In the genomic region with DNA sequence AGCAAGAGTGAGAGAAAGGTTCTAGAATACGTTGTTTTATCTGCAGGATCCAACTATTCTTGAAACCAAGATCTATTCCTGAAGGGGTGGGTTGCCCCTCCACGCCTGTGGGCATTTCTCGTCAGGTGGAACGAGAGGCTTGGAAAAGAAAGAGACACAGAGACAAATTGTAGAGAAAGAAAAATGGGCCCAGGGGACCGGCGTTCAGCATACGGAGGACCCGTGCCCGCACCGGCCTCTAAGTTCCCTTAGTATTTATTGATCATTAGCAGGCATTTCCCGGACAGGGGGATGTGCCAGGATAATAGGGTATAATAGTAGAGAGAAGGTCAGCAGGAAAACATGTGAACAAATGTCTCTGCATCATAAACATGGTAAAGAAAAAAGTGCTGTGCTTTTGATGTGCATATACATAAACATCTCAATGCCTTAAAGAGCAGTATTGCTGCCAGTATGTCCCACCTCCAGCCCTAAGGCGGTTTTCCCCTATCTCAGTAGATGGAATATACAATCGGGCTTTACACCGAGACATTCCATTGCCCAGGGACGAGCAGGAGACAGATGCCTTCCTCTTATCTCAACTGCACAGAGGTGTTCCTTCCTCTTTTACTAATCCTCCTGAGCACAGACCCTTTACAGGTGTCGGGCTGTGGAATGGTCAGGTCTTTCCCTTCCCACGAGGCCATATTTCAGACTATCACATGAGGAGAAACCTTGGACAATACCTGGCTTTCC, we compare ENCODE assay signal across 9 cellular contexts. TPM values are rescaled to one million over a fixed set of nuclear protein-coding genes. Genes with fewer than 3 reads are reported as not detected.
DNase-seq lines count a peak whose midpoint lies in the region; ATAC-seq, FAIRE-seq and TF ChIP-seq lines count a peak whose summit lies in the region.
"Not testable (repeated sequence)": the region's sequence is repeated elsewhere in the genome, so short reads cannot be mapped to it uniquely, and the experiment has no call there.
"Had no signal": no experiment of that assay in that cellular context is flagged by ENCODE, and none has a peak within 500 bp of the region (broad histone marks: within the 10 kb centered on the region; RNA-seq: fewer than 3 reads in every experiment).

No MANE protein-coding gene starts in this region.

- not testable (repeated sequence) for H3K9me3 ChIP-seq in CD8-positive, alpha-beta memory T cell (ENCODE audit: low read length); OCI-LY1 (ENCODE audit: low read length); breast epithelium; HepG2 (ENCODE audit: low read length); prostate gland

- peak overlapping the region; percentile 41 to 95 (median 86) for H3K27ac Mint-ChIP-seq in CD8-positive, alpha-beta memory T cell
- H3K27ac Mint-ChIP-seq in activated CD8-positive, alpha-beta T cell treated with anti-CD3 and anti-CD28 coated beads for 36 hours = peak overlapping the region; percentile 78

- TF ChIP-seq RAD21 in HepG2 (CRISPR knock-in tag; IDR thresholded peaks at IDR 0.05) = not testable (repeated sequence)

- CTCF ChIA-PET in CD8-positive, alpha-beta memory T cell (lab: Charles Lee); activated CD8-positive, alpha-beta T cell treated with anti-CD3 and anti-CD28 coated beads for 36 hours (lab: Charles Lee): not testable (repeated sequence)
- CTCF ChIA-PET in HepG2 (lab: Yijun Ruan, JAX; ENCODE audit: low intra/inter-chr PET ratio, low total read pairs) = interaction anchor here (3.0 kb wide), 1 partner anchor 113 kb away, joined by 43 read pairs; no protein-coding TSS in a partner anchor

- in situ Hi-C loops in HepG2 (cut with HindIII; ENCODE audit: extremely low pct_ligation_motif_present, low pct_unique_long_range_greater_than_20kb) = loop anchor here (5.0 kb wide), 1 partner anchor 114 kb away; no protein-coding TSS in a partner anchor

- TF ChIP-seq POLR2A in breast epithelium (IDR thresholded peaks at IDR 0.05); HepG2 (IDR thresholded peaks at IDR 0.05; ENCODE audit: insufficient read depth in 1 of 2, low read depth in 2 of 2, low read length in 2 of 2); prostate gland (IDR thresholded peaks at IDR 0.05): not testable (repeated sequence)

- WGBS in HepG2 (ENCODE audit: low lambda C conversion rate) = 65% methylated on average over 17 of the region's 17 CpGs
- WGBS in prostate gland = 86% methylated on average over 17 of the region's 17 CpGs

- H3K79me2 ChIP-seq in OCI-LY1 (ENCODE audit: insufficient read depth, low read length) (peaks cover 16% of the 10 kb centered on the region), HepG2 (ENCODE audit: insufficient read depth, low read length) (peaks cover 24% of the 10 kb centered on the region)

- POLR2A ChIA-PET in CD8-positive, alpha-beta memory T cell (lab: Charles Lee); activated CD8-positive, alpha-beta T cell treated with anti-CD3 and anti-CD28 coated beads for 36 hours (lab: Charles Lee); HepG2 (lab: Yijun Ruan, JAX): not testable (repeated sequence)

- not testable (repeated sequence) for DNase-seq in CD8-positive, alpha-beta memory T cell; activated CD8-positive, alpha-beta T cell treated with anti-CD3 and anti-CD28 coated beads for 36 hours; breast epithelium (ENCODE audit: low spot score in 2 of 2); HepG2 (ENCODE audit: low spot score); prostate gland (ENCODE audit: low spot score)

- H3K9me3 Mint-ChIP-seq in CD8-positive, alpha-beta memory T cell; activated CD8-positive, alpha-beta T cell treated with anti-CD3 and anti-CD28 coated beads for 36 hours: not testable (repeated sequence)

- H2AFZ ChIP-seq in OCI-LY1 (ENCODE audit: low read length) = not testable (repeated sequence)
- H2AFZ ChIP-seq in HepG2 (ENCODE audit: low read length) = peak overlapping the region; percentile 72

- not testable (repeated sequence) for H4K20me1 ChIP-seq in OCI-LY1 (ENCODE audit: insufficient read depth, low read length); HepG2 (ENCODE audit: insufficient read depth, low read length)

- not testable (repeated sequence) for H3K9me2 ChIP-seq in OCI-LY1 (ENCODE audit: low read depth, low read length)

- peaks cover 0 to 31% (median 15%) of the 10 kb centered on the region in 3 donors for H3K36me3 Mint-ChIP-seq in CD8-positive, alpha-beta memory T cell
- H3K36me3 Mint-ChIP-seq in activated CD8-positive, alpha-beta T cell treated with anti-CD3 and anti-CD28 coated beads for 36 hours (ENCODE audit: low read depth) = peaks cover 26% of the 10 kb centered on the region

- peaks cover 15% of the 10 kb centered on the region for H3K36me3 ChIP-seq in CD8-positive, alpha-beta memory T cell (ENCODE audit: insufficient read depth, low read length)
- H3K36me3 ChIP-seq in OCI-LY1 (ENCODE audit: insufficient read depth, low read length) = peaks cover 23% of the 10 kb centered on the region
- H3K36me3 ChIP-seq in breast epithelium, prostate gland: not testable (repeated sequence)
- H3K36me3 ChIP-seq in HepG2 (replicated peaks in 1 of 2; ENCODE audit: control insufficient read depth in 1 of 2, insufficient read depth in 2 of 2, low read length in 2 of 2) = peaks cover 0 to 13% of the 10 kb centered on the region in 2 experiments; a peak in 3 of 5 replicates

- not testable (repeated sequence) for H3K4me3 ChIP-seq in CD8-positive, alpha-beta memory T cell (ENCODE audit: low read length); breast epithelium; HepG2 (replicated peaks in 1 of 3; ENCODE audit: insufficient read depth in 1 of 3, low read depth in 2 of 3, low read length in 3 of 3); prostate gland
- H3K4me3 ChIP-seq in OCI-LY1 (ENCODE audit: low read depth, low read length, poor library complexity, severe bottlenecking) = peak overlapping the region; percentile 89

- not testable (repeated sequence) for H3F3A ChIP-seq in OCI-LY1 (ENCODE audit: insufficient read depth, low read length)

- H3K4me1 Mint-ChIP-seq in CD8-positive, alpha-beta memory T cell = peaks cover 25 to 42% (median 37%) of the 10 kb centered on the region in 3 donors
- H3K4me1 Mint-ChIP-seq in activated CD8-positive, alpha-beta T cell treated with anti-CD3 and anti-CD28 coated beads for 36 hours (ENCODE audit: low read depth) = peaks cover 31% of the 10 kb centered on the region

- not testable (repeated sequence) for BruUV-seq in HepG2 (replicated peaks; lab: Mats Ljungman, UMichigan)

- not testable (repeated sequence) for H3K27me3 ChIP-seq in CD8-positive, alpha-beta memory T cell (ENCODE audit: insufficient read depth, low read length, poor library complexity, severe bottlenecking); OCI-LY1 (ENCODE audit: insufficient read depth, low read length); breast epithelium; HepG2 (ENCODE audit: control insufficient read depth in 1 of 2, insufficient read depth in 2 of 2, low read length in 2 of 2); prostate gland (replicated peaks; ENCODE audit: insufficient read depth)

- peak overlapping the region; percentile 69 for H3K4me2 ChIP-seq in OCI-LY1 (ENCODE audit: low read length)
- H3K4me2 ChIP-seq in HepG2 (ENCODE audit: low read depth, low read length) = peak overlapping the region; percentile 85; the same call in 1 of the 2 replicates

- intact Hi-C loops in activated CD8-positive, alpha-beta T cell treated with anti-CD3 and anti-CD28 coated beads for 36 hours (cut with micrococcal nuclease) = loop anchor here (5.0 kb wide), 1 partner anchor 104 kb away; no protein-coding TSS in a partner anchor
- intact Hi-C loops in breast epithelium (cut with DNase I; ENCODE audit: low total_unique reads) = loop anchor here (2.0 kb wide), 1 partner anchor 18 kb away; no protein-coding TSS in a partner anchor
- intact Hi-C loops in HepG2 (cut with micrococcal nuclease; ENCODE audit: unreplicated experiment) = loop anchor here (10.0 kb wide), 1 partner anchor 226 kb away; a partner anchor contains a TSS
- intact Hi-C loops in prostate gland (cut with DNase I) = loop anchor here (5.0 kb wide), 1 partner anchor 114 kb away; no protein-coding TSS in a partner anchor

- peak overlapping the region; percentile 46 for H3K9ac ChIP-seq in OCI-LY1 (ENCODE audit: low read length)
- not testable (repeated sequence) for H3K9ac ChIP-seq in HepG2 (ENCODE audit: insufficient read depth, low read depth, low read length)

- peaks cover 24% of the 10 kb centered on the region for H3K4me1 ChIP-seq in CD8-positive, alpha-beta memory T cell (ENCODE audit: insufficient read depth, low read length)
- peaks cover 30% of the 10 kb centered on the region for H3K4me1 ChIP-seq in OCI-LY1 (ENCODE audit: insufficient read depth, low read length, severe bottlenecking)
- not testable (repeated sequence) for H3K4me1 ChIP-seq in breast epithelium; prostate gland (replicated peaks)
- H3K4me1 ChIP-seq in HepG2 (ENCODE audit: insufficient read depth, low read length) = peaks cover 44% of the 10 kb centered on the region

- not testable (repeated sequence) for ATAC-seq in activated CD8-positive, alpha-beta T cell treated with anti-CD3 and anti-CD28 coated beads for 36 hours; HepG2

- not testable (repeated sequence) for H3K27me3 Mint-ChIP-seq in CD8-positive, alpha-beta memory T cell; activated CD8-positive, alpha-beta T cell treated with anti-CD3 and anti-CD28 coated beads for 36 hours

- peak overlapping the region; percentile 43 to 90 (median 79) for H3K4me3 Mint-ChIP-seq in CD8-positive, alpha-beta memory T cell
- peak overlapping the region; percentile 94 for H3K4me3 Mint-ChIP-seq in activated CD8-positive, alpha-beta T cell treated with anti-CD3 and anti-CD28 coated beads for 36 hours

- H3K27ac ChIP-seq in CD8-positive, alpha-beta memory T cell (ENCODE audit: low read depth, low read length); HepG2 (ENCODE audit: extremely low read length, insufficient read depth, low read length): not testable (repeated sequence)
- H3K27ac ChIP-seq in OCI-LY1 (ENCODE audit: low read depth, low read length, poor library complexity, severe bottlenecking) (peak overlapping the region; percentile 55), breast epithelium (peak overlapping the region; percentile 17 to 26), prostate gland (peak overlapping the region; percentile 79 to 85)

- FAIRE-seq in HepG2 (lab: Jason Lieb, UNC) = not testable (repeated sequence)

- not testable (repeated sequence) for TF ChIP-seq EP300 in HepG2 (IDR thresholded peaks at IDR 0.05; ENCODE audit: low read depth in 2 of 2, low read length in 2 of 2); HepG2 (CRISPR knock-in tag; IDR thresholded peaks at IDR 0.05; ENCODE audit: borderline replicate concordance)

- TF ChIP-seq CTCF in OCI-LY1 (IDR thresholded peaks at IDR 0.05; ENCODE audit: low read length); activated CD8-positive, alpha-beta T cell treated with anti-CD3 and anti-CD28 coated beads for 36 hours (IDR thresholded peaks at IDR 0.05); breast epithelium (IDR thresholded peaks at IDR 0.05); HepG2 (CRISPR knock-in tag; IDR thresholded peaks at IDR 0.05); prostate gland (IDR thresholded peaks at IDR 0.05): not testable (repeated sequence)

RNA-seq across cellular contexts. Expression of a gene that starts 1.7 kb away (rescaled TPM):
- 10 to 100 TPM; 78.8 to 79.3 TPM for total RNA-seq in CD8-positive, alpha-beta memory T cell
- 68.7 TPM for polyA plus RNA-seq in CD8-positive, alpha-beta memory T cell
- total RNA-seq in activated CD8-positive, alpha-beta T cell treated with anti-CD3 and anti-CD28 coated beads for 36 hours = 10 to 100 TPM; 56.3 to 57.2 TPM
- total RNA-seq in breast epithelium (10 to 100 TPM; 21.9 to 30.7 (median 28.2) TPM), HepG2 (2016; rRNA removed; fragmentation: Illumina TruSeq; extraction: Trizol) (59.1 and 78.9 TPM in 2 replicates), prostate gland (10 to 100 TPM; 20.4 to 32.8 TPM)
- 21.7 and 21.9 TPM in 2 replicates for total RNA-seq in HepG2 (2016; cell fraction: cytosol; rRNA removed; fragmentation: Illumina TruSeq; extraction: Trizol; ENCODE audit: low read depth)
- total RNA-seq in HepG2 (2016; cell fraction: insoluble cytoplasmic fraction; rRNA removed; fragmentation: Illumina TruSeq; extraction: Trizol) = 60.4 and 77.7 TPM in 2 replicates
- total RNA-seq in HepG2 (2016; cell fraction: membrane; rRNA removed; fragmentation: Illumina TruSeq; extraction: Trizol) = 70.7 and 70.9 TPM in 2 replicates
- 25.9 and 30.2 TPM in 2 replicates for total RNA-seq in HepG2 (2016; cell fraction: nucleus; rRNA removed; fragmentation: Illumina TruSeq; extraction: Trizol)
- polyA plus RNA-seq in HepG2 (2011; rRNA removed) = 23.8 and 30.0 TPM in 2 replicates
- polyA plus RNA-seq in HepG2 (2011; cell fraction: cytosol; rRNA removed) = 14.5 and 20.1 TPM in 2 replicates
- polyA plus RNA-seq in HepG2 (2011; cell fraction: nucleus; rRNA removed) = 6.9 and 11.4 TPM in 2 replicates
- 28.0 and 41.3 TPM in 2 replicates for polyA plus RNA-seq in HepG2 (2012)
- 25.3 and 34.4 TPM in 2 replicates for polyA plus RNA-seq in HepG2 (2016; cell fraction: cytosol; fragmentation: Illumina TruSeq; extraction: Trizol; ENCODE audit: low read depth)
- 102 and 104 TPM in 2 replicates for polyA plus RNA-seq in HepG2 (2016; cell fraction: insoluble cytoplasmic fraction; fragmentation: Illumina TruSeq; extraction: Trizol; ENCODE audit: low read depth)
- polyA plus RNA-seq in HepG2 (2016; cell fraction: membrane; fragmentation: Illumina TruSeq; extraction: Trizol; ENCODE audit: low read depth) = 69.0 and 73.4 TPM in 2 replicates
- polyA plus RNA-seq in HepG2 (2016; cell fraction: nucleus; fragmentation: Illumina TruSeq; extraction: Trizol; ENCODE audit: insufficient read depth, low read depth) = 52.9 and 57.8 TPM in 2 replicates
- 11.0 and 13.1 TPM in 2 replicates for polyA minus RNA-seq in HepG2 (2011; rRNA and poly(A)+ RNA removed; ENCODE audit: low replicate concordance)
- 12.1 and 13.5 TPM in 2 replicates for polyA minus RNA-seq in HepG2 (2011; cell fraction: cytosol; rRNA and poly(A)+ RNA removed)
- polyA minus RNA-seq in HepG2 (2011; cell fraction: nucleus; rRNA and poly(A)+ RNA removed) = 28.7 and 32.8 TPM in 2 replicates

RNA-seq across cellular contexts. Expression of a gene that starts 20.3 kb away (rescaled TPM):
- total RNA-seq in CD8-positive, alpha-beta memory T cell = under 1 TPM; 0.13 to 0.16 TPM
- polyA plus RNA-seq in CD8-positive, alpha-beta memory T cell = not detected
- under 1 TPM; 0.18 to 0.25 TPM for total RNA-seq in activated CD8-positive, alpha-beta T cell treated with anti-CD3 and anti-CD28 coated beads for 36 hours
- total RNA-seq in breast epithelium (10 to 100 TPM in 2 of 3 donors, 1 to 10 TPM in 1; 3.2 to 34.0 (median 20.6) TPM), HepG2 (2016; rRNA removed; fragmentation: Illumina TruSeq; extraction: Trizol) (0.34 and 0.53 TPM in 2 replicates), prostate gland (under 1 TPM; 0.73 to 0.80 TPM)
- 0.09 and 0.10 TPM in 2 replicates for total RNA-seq in HepG2 (2016; cell fraction: cytosol; rRNA removed; fragmentation: Illumina TruSeq; extraction: Trizol; ENCODE audit: low read depth)
- 0.43 and 0.48 TPM in 2 replicates for total RNA-seq in HepG2 (2016; cell fraction: insoluble cytoplasmic fraction; rRNA removed; fragmentation: Illumina TruSeq; extraction: Trizol)
- total RNA-seq in HepG2 (2016; cell fraction: membrane; rRNA removed; fragmentation: Illumina TruSeq; extraction: Trizol) = 0.31 and 0.40 TPM in 2 replicates
- 0.40 and 0.41 TPM in 2 replicates for total RNA-seq in HepG2 (2016; cell fraction: nucleus; rRNA removed; fragmentation: Illumina TruSeq; extraction: Trizol)
- polyA plus RNA-seq in HepG2 (2011; rRNA removed) = 4.3 and 4.4 TPM in 2 replicates
- 3.6 and 4.3 TPM in 2 replicates for polyA plus RNA-seq in HepG2 (2011; cell fraction: cytosol; rRNA removed)
- 2.2 and 2.4 TPM in 2 replicates for polyA plus RNA-seq in HepG2 (2011; cell fraction: nucleus; rRNA removed)
- polyA plus RNA-seq in HepG2 (2012) = 1.3 and 3.2 TPM in 2 replicates
- polyA plus RNA-seq in HepG2 (2016; cell fraction: cytosol; fragmentation: Illumina TruSeq; extraction: Trizol; ENCODE audit: low read depth) = 0.07 and 0.08 TPM in 2 replicates
- 0.39 and 0.40 TPM in 2 replicates for polyA plus RNA-seq in HepG2 (2016; cell fraction: insoluble cytoplasmic fraction; fragmentation: Illumina TruSeq; extraction: Trizol; ENCODE audit: low read depth)
- polyA plus RNA-seq in HepG2 (2016; cell fraction: membrane; fragmentation: Illumina TruSeq; extraction: Trizol; ENCODE audit: low read depth) = 0.13 and 0.19 TPM in 2 replicates
- polyA plus RNA-seq in HepG2 (2016; cell fraction: nucleus; fragmentation: Illumina TruSeq; extraction: Trizol; ENCODE audit: insufficient read depth, low read depth) = 0.59 and 0.72 TPM in 2 replicates
- 9.6 TPM in 1 of 2 replicates, not detected in the other for polyA minus RNA-seq in HepG2 (2011; rRNA and poly(A)+ RNA removed; ENCODE audit: low replicate concordance)
- 4.5 and 5.2 TPM in 2 replicates for polyA minus RNA-seq in HepG2 (2011; cell fraction: cytosol; rRNA and poly(A)+ RNA removed)
- 1.5 and 1.9 TPM in 2 replicates for polyA minus RNA-seq in HepG2 (2011; cell fraction: nucleus; rRNA and poly(A)+ RNA removed)
- total RNA-seq: cardiac muscle cell, H4 had no signal
- polyA plus RNA-seq: cardiac muscle cell had no signal

RNA-seq across cellular contexts. Expression of a gene that starts 23.4 kb away (rescaled TPM):
- under 1 TPM; 0.35 to 0.53 TPM for total RNA-seq in CD8-positive, alpha-beta memory T cell
- 0.41 TPM for polyA plus RNA-seq in CD8-positive, alpha-beta memory T cell
- total RNA-seq in activated CD8-positive, alpha-beta T cell treated with anti-CD3 and anti-CD28 coated beads for 36 hours = under 1 TPM; 0.45 to 0.61 TPM
- total RNA-seq in breast epithelium (1 to 10 TPM in 1 of 3 donors, under 1 TPM in 2; 0.66 to 1.9 (median 0.73) TPM), HepG2 (2016; rRNA removed; fragmentation: Illumina TruSeq; extraction: Trizol) (0.07 TPM in 2 replicates), prostate gland (1 to 10 TPM in 1 of 2 donors, under 1 TPM in 1; 0.73 to 8.5 TPM)
- 0.40 and 0.79 TPM in 2 replicates for total RNA-seq in HepG2 (2016; cell fraction: cytosol; rRNA removed; fragmentation: Illumina TruSeq; extraction: Trizol; ENCODE audit: low read depth)
- total RNA-seq in HepG2 (2016; cell fraction: insoluble cytoplasmic fraction; rRNA removed; fragmentation: Illumina TruSeq; extraction: Trizol) = 0.07 and 0.13 TPM in 2 replicates
- 0.14 and 0.31 TPM in 2 replicates for total RNA-seq in HepG2 (2016; cell fraction: membrane; rRNA removed; fragmentation: Illumina TruSeq; extraction: Trizol)
- not detected in 2 replicates for total RNA-seq in HepG2 (2016; cell fraction: nucleus; rRNA removed; fragmentation: Illumina TruSeq; extraction: Trizol)
- 0.04 and 0.10 TPM in 2 replicates for polyA plus RNA-seq in HepG2 (2011; rRNA removed)
- polyA plus RNA-seq in HepG2 (2011; cell fraction: cytosol; rRNA removed) = 0.01 TPM in 1 of 2 replicates, not detected in the other
- polyA plus RNA-seq in HepG2 (2011; cell fraction: nucleus; rRNA removed) = 0.10 and 0.12 TPM in 2 replicates
- polyA plus RNA-seq in HepG2 (2012) = 0.12 TPM in 1 of 2 replicates, not detected in the other
- polyA plus RNA-seq in HepG2 (2016; cell fraction: cytosol; fragmentation: Illumina TruSeq; extraction: Trizol; ENCODE audit: low read depth) = not detected in 2 replicates
- polyA plus RNA-seq in HepG2 (2016; cell fraction: insoluble cytoplasmic fraction; fragmentation: Illumina TruSeq; extraction: Trizol; ENCODE audit: low read depth) = not detected in 2 replicates
- 0.06 TPM in 1 of 2 replicates, not detected in the other for polyA plus RNA-seq in HepG2 (2016; cell fraction: membrane; fragmentation: Illumina TruSeq; extraction: Trizol; ENCODE audit: low read depth)
- polyA plus RNA-seq in HepG2 (2016; cell fraction: nucleus; fragmentation: Illumina TruSeq; extraction: Trizol; ENCODE audit: insufficient read depth, low read depth) = not detected in 2 replicates
- polyA minus RNA-seq in HepG2 (2011; rRNA and poly(A)+ RNA removed; ENCODE audit: low replicate concordance) = 0.18 and 0.89 TPM in 2 replicates
- not detected in 2 replicates for polyA minus RNA-seq in HepG2 (2011; cell fraction: cytosol; rRNA and poly(A)+ RNA removed)
- 0.25 and 0.39 TPM in 2 replicates for polyA minus RNA-seq in HepG2 (2011; cell fraction: nucleus; rRNA and poly(A)+ RNA removed)

RNA-seq across cellular contexts. Expression of a gene that starts 34.3 kb away (rescaled TPM):
- not detected for total RNA-seq in CD8-positive, alpha-beta memory T cell
- polyA plus RNA-seq in CD8-positive, alpha-beta memory T cell = not detected
- total RNA-seq in activated CD8-positive, alpha-beta T cell treated with anti-CD3 and anti-CD28 coated beads for 36 hours = not detected
- total RNA-seq in breast epithelium = 1 to 10 TPM in 2 of 3 donors, under 1 TPM in 1; 0.96 to 4.8 (median 2.6) TPM
- total RNA-seq in HepG2 (2016; rRNA removed; fragmentation: Illumina TruSeq; extraction: Trizol) = 0.11 and 0.20 TPM in 2 replicates
- 0.10 and 0.18 TPM in 2 replicates for total RNA-seq in HepG2 (2016; cell fraction: cytosol; rRNA removed; fragmentation: Illumina TruSeq; extraction: Trizol; ENCODE audit: low read depth)
- total RNA-seq in HepG2 (2016; cell fraction: insoluble cytoplasmic fraction; rRNA removed; fragmentation: Illumina TruSeq; extraction: Trizol) = 0.24 and 0.26 TPM in 2 replicates
- total RNA-seq in HepG2 (2016; cell fraction: membrane; rRNA removed; fragmentation: Illumina TruSeq; extraction: Trizol) = 0.09 TPM in 1 of 2 replicates, not detected in the other
- total RNA-seq in HepG2 (2016; cell fraction: nucleus; rRNA removed; fragmentation: Illumina TruSeq; extraction: Trizol) = 0.16 TPM in 2 replicates
- 12.8 and 20.4 TPM in 2 replicates for polyA plus RNA-seq in HepG2 (2011; rRNA removed)
- polyA plus RNA-seq in HepG2 (2011; cell fraction: cytosol; rRNA removed) = 13.9 and 25.5 TPM in 2 replicates
- polyA plus RNA-seq in HepG2 (2011; cell fraction: nucleus; rRNA removed) = 5.3 and 10.7 TPM in 2 replicates
- polyA plus RNA-seq in HepG2 (2012) = 5.5 and 7.2 TPM in 2 replicates
- 0.09 TPM in 1 of 2 replicates, not detected in the other for polyA plus RNA-seq in HepG2 (2016; cell fraction: cytosol; fragmentation: Illumina TruSeq; extraction: Trizol; ENCODE audit: low read depth)
- polyA plus RNA-seq in HepG2 (2016; cell fraction: insoluble cytoplasmic fraction; fragmentation: Illumina TruSeq; extraction: Trizol; ENCODE audit: low read depth) = 0.15 TPM in 1 of 2 replicates, not detected in the other
- polyA plus RNA-seq in HepG2 (2016; cell fraction: membrane; fragmentation: Illumina TruSeq; extraction: Trizol; ENCODE audit: low read depth) = 0.10 and 0.13 TPM in 2 replicates
- polyA plus RNA-seq in HepG2 (2016; cell fraction: nucleus; fragmentation: Illumina TruSeq; extraction: Trizol; ENCODE audit: insufficient read depth, low read depth) = 0.71 and 0.94 TPM in 2 replicates
- polyA minus RNA-seq in HepG2 (2011; rRNA and poly(A)+ RNA removed; ENCODE audit: low replicate concordance) = 26.1 TPM in 1 of 2 replicates, not detected in the other
- 4.7 and 9.5 TPM in 2 replicates for polyA minus RNA-seq in HepG2 (2011; cell fraction: cytosol; rRNA and poly(A)+ RNA removed)
- polyA minus RNA-seq in HepG2 (2011; cell fraction: nucleus; rRNA and poly(A)+ RNA removed) = 4.5 and 7.5 TPM in 2 replicates
- total RNA-seq in prostate gland = under 1 TPM; 0.23 to 0.40 TPM
- total RNA-seq: cardiac muscle cell, H4, renal cortical epithelial cell had no signal
- polyA plus RNA-seq: cardiac muscle cell had no signal

RNA-seq across cellular contexts. Expression of a gene that starts 47.8 kb away (rescaled TPM):
- not detected for total RNA-seq in CD8-positive, alpha-beta memory T cell
- polyA plus RNA-seq in CD8-positive, alpha-beta memory T cell = not detected
- not detected for total RNA-seq in activated CD8-positive, alpha-beta T cell treated with anti-CD3 and anti-CD28 coated beads for 36 hours
- 10 to 100 TPM in 1 of 3 donors, 1 to 10 TPM in 2; 5.7 to 10.8 (median 6.4) TPM for total RNA-seq in breast epithelium
- 0.09 TPM in 1 of 2 replicates, not detected in the other for total RNA-seq in HepG2 (2016; rRNA removed; fragmentation: Illumina TruSeq; extraction: Trizol)
- total RNA-seq in HepG2 (2016; cell fraction: cytosol; rRNA removed; fragmentation: Illumina TruSeq; extraction: Trizol; ENCODE audit: low read depth) = not detected in 2 replicates
- 0.09 TPM in 1 of 2 replicates, not detected in the other for total RNA-seq in HepG2 (2016; cell fraction: insoluble cytoplasmic fraction; rRNA removed; fragmentation: Illumina TruSeq; extraction: Trizol)
- not detected in 2 replicates for total RNA-seq in HepG2 (2016; cell fraction: membrane; rRNA removed; fragmentation: Illumina TruSeq; extraction: Trizol)
- not detected in 2 replicates for total RNA-seq in HepG2 (2016; cell fraction: nucleus; rRNA removed; fragmentation: Illumina TruSeq; extraction: Trizol)
- 5.6 and 9.2 TPM in 2 replicates for polyA plus RNA-seq in HepG2 (2011; rRNA removed)
- polyA plus RNA-seq in HepG2 (2011; cell fraction: cytosol; rRNA removed) = 4.4 and 5.5 TPM in 2 replicates
- polyA plus RNA-seq in HepG2 (2011; cell fraction: nucleus; rRNA removed) = 2.0 and 3.7 TPM in 2 replicates
- 1.7 and 2.1 TPM in 2 replicates for polyA plus RNA-seq in HepG2 (2012)
- polyA plus RNA-seq in HepG2 (2016; cell fraction: cytosol; fragmentation: Illumina TruSeq; extraction: Trizol; ENCODE audit: low read depth) = not detected in 2 replicates
- 0.11 TPM in 1 of 2 replicates, not detected in the other for polyA plus RNA-seq in HepG2 (2016; cell fraction: insoluble cytoplasmic fraction; fragmentation: Illumina TruSeq; extraction: Trizol; ENCODE audit: low read depth)
- polyA plus RNA-seq in HepG2 (2016; cell fraction: membrane; fragmentation: Illumina TruSeq; extraction: Trizol; ENCODE audit: low read depth) = not detected in 2 replicates
- not detected in 2 replicates for polyA plus RNA-seq in HepG2 (2016; cell fraction: nucleus; fragmentation: Illumina TruSeq; extraction: Trizol; ENCODE audit: insufficient read depth, low read depth)
- 0.33 and 12.9 TPM in 2 replicates for polyA minus RNA-seq in HepG2 (2011; rRNA and poly(A)+ RNA removed; ENCODE audit: low replicate concordance)
- polyA minus RNA-seq in HepG2 (2011; cell fraction: cytosol; rRNA and poly(A)+ RNA removed) = 1.7 and 5.0 TPM in 2 replicates
- 1.3 and 3.2 TPM in 2 replicates for polyA minus RNA-seq in HepG2 (2011; cell fraction: nucleus; rRNA and poly(A)+ RNA removed)
- 1 to 10 TPM; 1.6 to 2.7 TPM for total RNA-seq in prostate gland
- total RNA-seq: cardiac muscle cell, renal cortical epithelial cell had no signal
- polyA plus RNA-seq: cardiac muscle cell had no signal
